In the genomic region with DNA sequence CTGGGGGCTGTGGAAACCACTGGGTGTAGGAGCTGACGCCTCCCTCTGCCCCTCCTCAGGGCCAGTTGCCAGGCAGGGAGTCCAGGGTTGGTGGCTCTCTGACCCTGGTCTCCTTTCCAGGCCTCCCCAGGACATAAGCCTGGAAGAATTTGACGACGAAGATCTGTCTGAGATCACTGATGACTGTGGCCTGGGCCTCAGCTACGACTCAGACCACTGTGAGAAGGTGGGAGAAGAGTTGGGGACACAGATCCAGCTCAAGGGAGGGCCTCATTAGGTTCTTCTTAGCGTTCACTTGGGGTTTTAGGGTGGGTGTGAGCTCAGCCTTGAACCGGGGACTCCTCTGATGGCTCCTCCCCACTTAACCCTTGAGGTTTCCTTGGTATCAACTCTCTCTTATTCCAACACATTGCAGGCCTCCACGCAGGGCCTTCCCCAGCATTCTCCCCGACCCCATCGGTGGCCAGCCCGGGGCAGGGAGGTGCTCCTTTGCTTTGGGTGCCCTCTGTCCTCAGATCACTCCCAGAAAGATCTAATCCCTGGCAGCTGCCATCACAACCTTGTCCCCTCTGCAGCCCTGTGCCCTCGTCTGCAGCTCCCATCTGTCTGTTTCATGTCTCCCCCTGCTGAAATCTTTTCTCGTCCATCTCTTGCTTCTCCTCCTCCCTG, we compare ENCODE assay signal across 10 cellular contexts. TPM values are rescaled to one million over a fixed set of nuclear protein-coding genes. Genes with fewer than 3 reads are reported as not detected.
DNase-seq lines count a peak whose midpoint lies in the region; ATAC-seq and TF ChIP-seq lines count a peak whose summit lies in the region.
"Had no signal": no experiment of that assay in that cellular context is flagged by ENCODE, and none has a peak within 500 bp of the region (broad histone marks: within the 10 kb centered on the region; RNA-seq: fewer than 3 reads in every experiment).

No MANE protein-coding gene starts in this region.

- TF ChIP-seq CTCF in glutamatergic neuron (IDR thresholded peaks at IDR 0.05; ENCODE audit: partially characterized antibody, unreplicated experiment) = no peak
- TF ChIP-seq CTCF in type B pancreatic cell (conservative IDR thresholded peaks at IDR 0.05) = no peak
- TF ChIP-seq CTCF in foreskin fibroblast (IDR thresholded peaks at IDR 0.05; ENCODE audit: low read depth, low read length) = no peak

- H3K9me3 Mint-ChIP-seq in glutamatergic neuron (ENCODE audit: unreplicated experiment) = peaks cover 15% of the 10 kb centered on the region
- no peaks in the 10 kb centered on the region for H3K9me3 Mint-ChIP-seq in type B pancreatic cell

- H3K4me3 Mint-ChIP-seq in T-helper 17 cell = peak overlapping the region; percentile 80
- peak overlapping the region; percentile 93 for H3K4me3 Mint-ChIP-seq in glutamatergic neuron (ENCODE audit: unreplicated experiment)
- peak overlapping the region; percentile 90 for H3K4me3 Mint-ChIP-seq in type B pancreatic cell

- H3K27me3 Mint-ChIP-seq in T-helper 17 cell (peaks cover 39% of the 10 kb centered on the region), glutamatergic neuron (ENCODE audit: unreplicated experiment) (peaks cover 20% of the 10 kb centered on the region), type B pancreatic cell (peaks cover 20% of the 10 kb centered on the region)

- peaks cover 7% of the 10 kb centered on the region for H3K4me1 Mint-ChIP-seq in T-helper 17 cell
- peaks cover 17% of the 10 kb centered on the region for H3K4me1 Mint-ChIP-seq in glutamatergic neuron (ENCODE audit: low read depth, unreplicated experiment)
- H3K4me1 Mint-ChIP-seq in type B pancreatic cell (ENCODE audit: unreplicated experiment) = peaks cover 14% of the 10 kb centered on the region

- ATAC-seq in left ventricle myocardium superior (no peak), Right ventricle myocardium superior (ENCODE audit: poor library complexity) (no peak), T-helper 17 cell (no peak), HG03095 (IDR thresholded peaks at IDR 0.05; ENCODE audit: unreplicated experiment) (no peak)

- intact Hi-C loops in left ventricle myocardium superior (cut with micrococcal nuclease) = no loop called here
- intact Hi-C loops in Right ventricle myocardium superior (cut with DNase I) = no loop called here

- no peak overlapping the region for H3K4me3 ChIP-seq in foreskin fibroblast (ENCODE audit: low read depth in 1 of 2, low read length in 2 of 2)
- H3K4me3 ChIP-seq: PC-9 had no signal

- H3K36me3 Mint-ChIP-seq in T-helper 17 cell (ENCODE audit: low read depth) (peaks cover 8% of the 10 kb centered on the region), glutamatergic neuron (ENCODE audit: unreplicated experiment) (peaks cover 17% of the 10 kb centered on the region), type B pancreatic cell (peaks cover 4% of the 10 kb centered on the region)

- DNase-seq in left ventricle myocardium superior (peak; percentile 3), Right ventricle myocardium superior (no peak), T-helper 17 cell (no peak), glutamatergic neuron (no peak), type B pancreatic cell (ENCODE audit: extremely low spot score, unreplicated experiment) (no peak), HuH-7.5 (ENCODE audit: low spot score) (no peak), foreskin fibroblast (no peak)
- DNase-seq: PC-9; stimulated activated CD4-positive, alpha-beta T cell treated with anti-CD3 and anti-CD28 coated beads, Interleukin-12 subunit alpha, Interleukin-12 subunit beta, amount 100 ng/mL, for 4 hours had no signal

- H3K27ac Mint-ChIP-seq in T-helper 17 cell (no peak overlapping the region), glutamatergic neuron (ENCODE audit: unreplicated experiment) (peak overlapping the region; percentile 60), type B pancreatic cell (peak overlapping the region; percentile 19)

- H3K9me3 ChIP-seq in T-helper 17 cell (ENCODE audit: control insufficient read depth, low read length, poor library complexity, severe bottlenecking) = no peaks in the 10 kb centered on the region

RNA-seq across cellular contexts. Expression of gene MAPK8IP2, which starts 1.2 kb away (rescaled TPM):
- 0.57 TPM for total RNA-seq in left ventricle myocardium superior
- total RNA-seq in Right ventricle myocardium superior = 0.62 TPM
- total RNA-seq in T-helper 17 cell = under 1 TPM; 0.08 to 0.17 TPM
- 143 TPM for total RNA-seq in glutamatergic neuron (ENCODE audit: unreplicated experiment)
- total RNA-seq in type B pancreatic cell (ENCODE audit: low replicate concordance) = 13.0 and 16.5 TPM in 2 replicates

RNA-seq across cellular contexts. Expression of gene CHKB, which starts 19.2 kb away (rescaled TPM):
- total RNA-seq in left ventricle myocardium superior (42.7 TPM), Right ventricle myocardium superior (36.0 TPM), T-helper 17 cell (100 to 1,000 TPM; 133 to 181 TPM), glutamatergic neuron (ENCODE audit: unreplicated experiment) (147 TPM), type B pancreatic cell (ENCODE audit: low replicate concordance) (88.1 and 96.9 TPM in 2 replicates)

RNA-seq across cellular contexts. Expression of gene CPT1B, which starts 23.6 kb away (rescaled TPM):
- total RNA-seq in left ventricle myocardium superior (458 TPM), Right ventricle myocardium superior (402 TPM), T-helper 17 cell (10 to 100 TPM; 40.0 to 59.5 TPM), glutamatergic neuron (ENCODE audit: unreplicated experiment) (118 TPM), type B pancreatic cell (ENCODE audit: low replicate concordance) (68.4 and 94.5 TPM in 2 replicates)

RNA-seq across cellular contexts. Expression of gene ARSA, which starts 26.1 kb away (rescaled TPM):
- total RNA-seq in left ventricle myocardium superior (22.2 TPM), Right ventricle myocardium superior (19.1 TPM), T-helper 17 cell (10 to 100 TPM; 59.4 to 64.0 TPM), glutamatergic neuron (ENCODE audit: unreplicated experiment) (65.7 TPM), type B pancreatic cell (ENCODE audit: low replicate concordance) (26.1 and 32.1 TPM in 2 replicates)

RNA-seq across cellular contexts. Expression of gene SYCE3, which starts 39.1 kb away (rescaled TPM):
- total RNA-seq in left ventricle myocardium superior (not detected), Right ventricle myocardium superior (not detected), T-helper 17 cell (not detected), glutamatergic neuron (ENCODE audit: unreplicated experiment) (not detected), type B pancreatic cell (ENCODE audit: low replicate concordance) (not detected in 2 replicates)
- total RNA-seq: PC-9 had no signal
